In the genomic region with DNA sequence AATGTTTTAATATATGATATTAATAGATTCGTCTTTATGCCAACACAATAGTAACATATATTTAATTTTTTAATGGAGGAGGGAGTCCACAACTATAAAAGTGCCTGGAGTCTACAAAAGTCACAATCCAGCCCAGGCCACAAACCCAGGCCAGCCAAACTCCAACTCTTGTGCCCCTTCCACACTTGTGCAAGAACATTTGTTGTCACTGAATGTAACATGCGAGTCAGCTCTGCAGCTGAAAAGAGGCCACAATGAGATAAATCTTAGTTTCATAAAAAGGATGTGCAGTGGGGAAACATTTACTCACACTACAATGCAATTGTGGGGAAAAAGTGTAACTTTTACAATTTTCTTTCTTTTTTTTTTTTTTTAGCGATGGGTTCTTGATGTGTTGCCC, we compare ENCODE assay signal across 20 cellular contexts.
DNase-seq lines count a peak whose midpoint lies in the region; ATAC-seq and TF ChIP-seq lines count a peak whose summit lies in the region.
"Had no signal": no experiment of that assay in that cellular context is flagged by ENCODE, and none has a peak within 500 bp of the region (broad histone marks: within the 10 kb centered on the region; RNA-seq: fewer than 3 reads in every experiment).

No MANE protein-coding gene starts in this region.

- H3K18ac ChIP-seq in mesenchymal stem cell (ENCODE audit: low read depth in 1 of 2, low read length in 2 of 2), result no peak overlapping the region

- no peaks in the 10 kb centered on the region for H3K9me2 ChIP-seq in GM23248 (ENCODE audit: insufficient read depth)

- peaks cover 7% of the 10 kb centered on the region; the same call in 1 of the 2 replicates for H3K79me2 ChIP-seq in GM23248 (ENCODE audit: insufficient read depth)

- ATAC-seq in GM18909 (IDR thresholded peaks at IDR 0.05; ENCODE audit: poor library complexity, unreplicated experiment), result no peak
- ATAC-seq in GM21381 (IDR thresholded peaks at IDR 0.05; ENCODE audit: unreplicated experiment), result no peak
- no peak for ATAC-seq in GM19324 (IDR thresholded peaks at IDR 0.05; ENCODE audit: low FRiP score, unreplicated experiment)
- ATAC-seq: K562, T-helper 17 cell, WTC11 had no signal

- no peak overlapping the region for H2AFZ ChIP-seq in GM23248
- no peak overlapping the region for H2AFZ ChIP-seq in mesenchymal stem cell (ENCODE audit: low read depth, low read length)

- H3K9me3 ChIP-seq in AG04450 (ENCODE audit: control insufficient read depth, insufficient read depth, low read length) (no peaks in the 10 kb centered on the region; the same call in 1 of the 2 replicates), GM23248 (ENCODE audit: low read depth) (no peaks in the 10 kb centered on the region), mesenchymal stem cell (ENCODE audit: control insufficient read depth, low read length) (no peaks in the 10 kb centered on the region)
- H3K9me3 ChIP-seq: mucosa of descending colon, neutrophil, uterus had no signal

- H3K79me1 ChIP-seq in mesenchymal stem cell (replicated peaks; ENCODE audit: low read length, poor library complexity, severe bottlenecking), result no peaks in the 10 kb centered on the region

- no peak overlapping the region for H3K23ac ChIP-seq in mesenchymal stem cell (ENCODE audit: low read length in 2 of 2)

- H2BK12ac ChIP-seq in mesenchymal stem cell (ENCODE audit: low read length in 2 of 2), result no peak overlapping the region

- H4K8ac ChIP-seq in mesenchymal stem cell (ENCODE audit: low read length), result no peak overlapping the region

- H3K36me3 ChIP-seq in GM23248 (ENCODE audit: low read depth), result no peaks in the 10 kb centered on the region
- no peaks in the 10 kb centered on the region for H3K36me3 ChIP-seq in brain microvascular endothelial cell (replicated peaks)
- H3K36me3 ChIP-seq in mesenchymal stem cell (ENCODE audit: control insufficient read depth in 1 of 2, insufficient read depth in 2 of 2, low read depth in 1 of 2, low read length in 2 of 2), result peaks cover 0 to 29% of the 10 kb centered on the region in 2 experiments
- H3K36me3 ChIP-seq: neutrophil, uterus had no signal

- H2BK15ac ChIP-seq in mesenchymal stem cell (ENCODE audit: low read depth, poor library complexity, severe bottlenecking), result no peak overlapping the region

- H3K4me1 ChIP-seq in GM23248 (ENCODE audit: insufficient read depth) (peaks cover 70% of the 10 kb centered on the region), mesenchymal stem cell (ENCODE audit: control insufficient read depth, insufficient read depth, low read depth, low read length) (peaks cover 10% of the 10 kb centered on the region)
- H3K4me1 ChIP-seq: uterus had no signal

- no peak for DNase-seq in AG04450 (ENCODE audit: low read depth, low spot score)
- peak; percentile 66 for DNase-seq in GM23248
- DNase-seq in brain microvascular endothelial cell, result no peak
- DNase-seq in mesenchymal stem cell, result peak; percentile 42
- DNase-seq: amniotic stem cell; left colon; mucosa of descending colon; NCI-H1048; NCI-H526; retina; SHP77; stimulated activated naive CD4-positive, alpha-beta T cell treated with Interleukin-2 at 50 U/mL for 16 hours; T-helper 17 cell; uterus had no signal

- H3K4me2 ChIP-seq in GM23248 (ENCODE audit: unreplicated experiment), result peak overlapping the region; percentile 6
- H3K4me2 ChIP-seq in mesenchymal stem cell (ENCODE audit: low read length, poor library complexity, severe bottlenecking), result no peak overlapping the region

- no peak overlapping the region for H2BK120ac ChIP-seq in mesenchymal stem cell (ENCODE audit: low read depth, low read length)

- H3K4me3 ChIP-seq in AG04450 (ENCODE audit: low read depth, low read length) (no peak overlapping the region), GM23248 (no peak overlapping the region), brain microvascular endothelial cell (ENCODE audit: low read depth, low read length) (no peak overlapping the region), mesenchymal stem cell (ENCODE audit: insufficient read depth in 1 of 2, low read depth in 1 of 2, low read length in 2 of 2) (no peak overlapping the region)
- H3K4me3 ChIP-seq: K562, mucosa of descending colon, uterus had no signal

- no peak overlapping the region for H2BK5ac ChIP-seq in mesenchymal stem cell (ENCODE audit: low read depth, low read length, poor library complexity, severe bottlenecking)

- no peak overlapping the region for H2AK5ac ChIP-seq in mesenchymal stem cell (ENCODE audit: low read length, severe bottlenecking)

- H4K91ac ChIP-seq in mesenchymal stem cell (ENCODE audit: low read length), result no peak overlapping the region

- H3K9ac ChIP-seq in GM23248 (peak overlapping the region; percentile 56), mesenchymal stem cell (ENCODE audit: low read length) (peak overlapping the region; percentile 72)

- no peak overlapping the region for H3K4ac ChIP-seq in mesenchymal stem cell (ENCODE audit: low read depth in 1 of 2, low read length in 2 of 2)

- 13 to 15% methylated on average over 3 of the region's 3 CpGs for WGBS in GM23248 (ENCODE audit: low coverage in 1 of 2, low lambda C conversion rate in 2 of 2, missing lambda C conversion rate in 2 of 2), 2 experiments
- WGBS in mesenchymal stem cell, result 83% methylated on average over 1 of the region's 3 CpGs

- H3K27me3 ChIP-seq in AG04450 (ENCODE audit: control insufficient read depth, insufficient read depth, low read length), result no peaks in the 10 kb centered on the region
- no peaks in the 10 kb centered on the region for H3K27me3 ChIP-seq in GM23248 (replicated peaks; ENCODE audit: insufficient read depth)
- H3K27me3 ChIP-seq in brain microvascular endothelial cell (replicated peaks), result no peaks in the 10 kb centered on the region
- H3K27me3 ChIP-seq in mesenchymal stem cell (ENCODE audit: control insufficient read depth in 1 of 2, insufficient read depth in 1 of 2, low read length in 2 of 2), result no peaks in the 10 kb centered on the region
- H3K27me3 ChIP-seq: neutrophil, uterus had no signal

- no peak overlapping the region for H3K14ac ChIP-seq in mesenchymal stem cell (ENCODE audit: low read length in 2 of 2)

- H3F3A ChIP-seq in GM23248 (ENCODE audit: insufficient read depth), result peaks cover 86% of the 10 kb centered on the region

- peak overlapping the region; percentile 90 for H3K27ac ChIP-seq in AG04450 (ENCODE audit: low read depth, low read length)
- H3K27ac ChIP-seq in GM23248, result peak overlapping the region; percentile 98
- peak overlapping the region; percentile 9 for H3K27ac ChIP-seq in brain microvascular endothelial cell
- H3K27ac ChIP-seq in mesenchymal stem cell (ENCODE audit: low read length, poor library complexity, severe bottlenecking), result no peak overlapping the region
- H3K27ac ChIP-seq: neutrophil, uterus had no signal

- in situ Hi-C loops in GM23248 (cut with MboI), result no loop called here
- in situ Hi-C loops in brain microvascular endothelial cell (cut with HindIII; ENCODE audit: low pct_ligation_motif_present, low sequenced_read_pairs), result no loop called here

- POLR2A ChIA-PET in AG04450 (lab: Yijun Ruan, JAX), result interaction anchor here (1.0 to 1.2 kb wide), 3 partner anchors 8 to 51 kb away, joined by 3 to 6 read pairs (median 6); no protein-coding TSS in a partner anchor

- H4K20me1 ChIP-seq in GM23248 (ENCODE audit: insufficient read depth), result no peaks in the 10 kb centered on the region

- CTCF ChIA-PET in AG04450 (lab: Charles Lee), result interaction anchor here (0.9 to 2.6 kb wide), 2 partner anchors 12 to 28 kb away, joined by 3 to 15 read pairs; no protein-coding TSS in a partner anchor

- TF ChIP-seq CTCF in AG04450 (IDR thresholded peaks at IDR 0.05; ENCODE audit: low read depth, low read length) (no peak), brain microvascular endothelial cell (IDR thresholded peaks at IDR 0.05; ENCODE audit: low read depth, low read length, missing control alignments) (no peak)

Comparison
In these comparisons a context has a peak if more than half of its experiments do, and no peak if none do; other contexts are left out.
1. DNase-seq: peak in GM23248 (single experiment) and mesenchymal stem cell (single experiment); none in AG04450 (single experiment) and brain microvascular endothelial cell (single experiment).